ENCODE assay signal across 19 cellular contexts in the genomic region with DNA sequence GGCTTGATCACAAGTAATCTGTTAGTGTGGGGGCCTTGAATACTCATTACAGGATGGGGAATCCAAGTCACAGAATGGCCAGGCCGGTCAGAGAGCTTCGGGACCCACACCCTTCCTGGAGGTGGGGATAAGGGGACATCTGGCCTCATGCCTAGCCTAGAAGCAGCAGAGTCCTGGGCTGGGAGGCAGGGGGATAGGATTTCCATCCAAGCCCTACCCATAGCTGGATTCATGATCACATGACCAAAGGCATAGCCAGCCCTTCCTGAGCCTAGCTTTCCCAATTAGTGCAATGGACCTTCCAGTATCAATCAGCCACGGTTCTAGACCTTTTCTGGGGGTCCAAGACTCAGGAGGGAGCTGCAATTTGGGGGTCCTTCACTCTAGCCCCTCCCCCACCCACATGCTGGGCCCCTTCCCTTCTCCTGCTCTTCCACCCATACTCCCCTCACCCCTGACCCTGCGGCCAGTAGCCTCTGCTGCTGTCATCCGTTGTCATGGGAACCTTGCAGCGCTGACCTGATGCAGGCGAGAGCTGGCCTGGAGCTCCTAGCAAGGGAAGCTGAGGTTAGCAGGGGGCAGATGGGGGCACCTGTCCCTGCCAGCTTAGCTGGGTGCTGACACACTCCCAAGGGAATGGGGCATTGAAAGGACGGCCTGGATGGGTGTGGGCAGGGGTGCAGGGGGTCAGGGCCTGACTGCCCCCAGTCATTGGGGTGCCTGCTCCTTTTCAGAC. TPM values are rescaled to one million over a fixed set of nuclear protein-coding genes. Genes with fewer than 3 reads are reported as not detected.
A peak's percentile ranks its signal among the peaks of the same experiment; 100 is the strongest.
DNase-seq lines count a peak whose midpoint lies in the region; ATAC-seq, FAIRE-seq and TF ChIP-seq lines count a peak whose summit lies in the region.
"Had no signal": no experiment of that assay in that cellular context is flagged by ENCODE, and none has a peak within 500 bp of the region (broad histone marks: within the 10 kb centered on the region; RNA-seq: fewer than 3 reads in every experiment).

No MANE protein-coding gene starts in this region.

- CTCF ChIA-PET in A549 (lab: Yijun Ruan, JAX): interaction anchor here (0.9 to 10.6 kb wide), 15 partner anchors 8 to 118 kb away, joined by 3 to 248 read pairs (median 4); no protein-coding TSS in a partner anchor

- H3K4me1 Mint-ChIP-seq in chondrocyte (ENCODE audit: low read depth) (peaks cover 89% of the 10 kb centered on the region), nephron (peaks cover 66% of the 10 kb centered on the region)

- DNase-seq in A549 (ENCODE audit: low read depth in 1 of 2, low spot score in 1 of 2) (no peak), chondrocyte (ENCODE audit: low spot score) (no peak), foreskin fibroblast (no peak), NCI-H1092 (lab: John Stamatoyannopoulos, UW) (no peak)
- DNase-seq in NK-92 treated with Interleukin-12 subunit alpha and Interleukin-12 subunit beta, amount 100 ng/mL, for 24 hours (lab: John Stamatoyannopoulos, UW): no peak
- DNase-seq: hippocampal formation; KG1; kidney; NCI-H2029 treated with DMSO at 0.1 percent for 48 hours; occipital lobe; stimulated activated CD4-positive, alpha-beta T cell treated with anti-CD3 and anti-CD28 coated beads, Interleukin-2, amount 100 ng/mL, for 24 hours; stimulated activated naive CD8-positive, alpha-beta T cell treated with anti-CD3 and anti-CD28 coated beads, Interleukin-15, amount 100 ng/mL, for 72 hours had no signal

- no peak for ATAC-seq in A549
- ATAC-seq in HG03342 (IDR thresholded peaks at IDR 0.05; ENCODE audit: unreplicated experiment): no peak
- ATAC-seq: activated CD4-positive, CD25-positive, alpha-beta regulatory T cell treated with anti-CD3 and anti-CD28 coated beads, Interleukin-2, amount 50 U/mL, for 24 hours; sciatic nerve; stimulated activated naive CD8-positive, alpha-beta T cell treated with anti-CD3 and anti-CD28 coated beads, Interleukin-15, amount 100 ng/mL, for 72 hours had no signal

- no peak for TF ChIP-seq CTCF in A549 (IDR thresholded peaks at IDR 0.05)
- TF ChIP-seq CTCF in chondrocyte (IDR thresholded peaks at IDR 0.05): no peak
- TF ChIP-seq CTCF in nephron (IDR thresholded peaks at IDR 0.05; ENCODE audit: unreplicated experiment in 3 of 3): no peak
- no peak for TF ChIP-seq CTCF in foreskin fibroblast (IDR thresholded peaks at IDR 0.05; ENCODE audit: low read depth, low read length)

- peak overlapping the region in 1 of 2 experiments; percentile 44; a peak in 2 of 6 replicates for H3K27ac ChIP-seq in A549

- POLR2A ChIA-PET in A549 (lab: Yijun Ruan, JAX): no interaction called here

- H3K27ac Mint-ChIP-seq in chondrocyte (ENCODE audit: unreplicated experiment) (peak overlapping the region; percentile 99), nephron (peak overlapping the region; percentile 69 to 81 (median 75))
- H3K27ac Mint-ChIP-seq: mesothelial cell of epicardium had no signal

- peaks cover 34% of the 10 kb centered on the region for H3K4me1 ChIP-seq in A549

- TF ChIP-seq RAD21 in A549 (conservative IDR thresholded peaks at IDR 0.05 in 1 of 2, IDR thresholded peaks at IDR 0.05 in 1 of 2) (no peak), Ishikawa (IDR thresholded peaks at IDR 0.05; ENCODE audit: low read depth) (no peak)

- H3K4me3 ChIP-seq in A549: no peak overlapping the region
- H3K4me3 ChIP-seq in foreskin fibroblast (ENCODE audit: low read depth in 1 of 2, low read length in 2 of 2): no peak overlapping the region

- H3K27me3 Mint-ChIP-seq in chondrocyte (ENCODE audit: low read depth) (no peaks in the 10 kb centered on the region), nephron (ENCODE audit: low read depth) (peaks cover 6% of the 10 kb centered on the region)

- H3K9me3 ChIP-seq in A549: no peaks in the 10 kb centered on the region

- H3K36me3 Mint-ChIP-seq in chondrocyte (ENCODE audit: low read depth) (peaks cover 3% of the 10 kb centered on the region), nephron (ENCODE audit: low read depth) (no peaks in the 10 kb centered on the region)
- H3K36me3 Mint-ChIP-seq: mesothelial cell of epicardium had no signal

- FAIRE-seq in A549 (lab: Jason Lieb, UNC): no peak
- FAIRE-seq: endometrium, kidney had no signal

- no peak for TF ChIP-seq EP300 in A549 (IDR thresholded peaks at IDR 0.05)
- TF ChIP-seq EP300 in Ishikawa (IDR thresholded peaks at IDR 0.05; ENCODE audit: borderline replicate concordance): no peak

- WGBS in A549 (ENCODE audit: missing lambda C conversion rate): 79% methylated on average over 7 of the region's 8 CpGs

- H3K4me3 Mint-ChIP-seq in chondrocyte (ENCODE audit: unreplicated experiment): no peak overlapping the region
- H3K4me3 Mint-ChIP-seq in nephron: peak overlapping the region in 2 of 3 experiments; percentile 30 to 35
- H3K4me3 Mint-ChIP-seq: mesothelial cell of epicardium; stimulated activated naive CD8-positive, alpha-beta T cell treated with anti-CD3 and anti-CD28 coated beads, Interleukin-15, amount 100 ng/mL, for 72 hours had no signal

- H3K4me2 ChIP-seq in A549: no peak overlapping the region

- TF ChIP-seq POLR2A in A549 (IDR thresholded peaks at IDR 0.05; ENCODE audit: low read length): no peak

- no peaks in the 10 kb centered on the region for H3K9me3 Mint-ChIP-seq in chondrocyte (ENCODE audit: low read depth)
- H3K9me3 Mint-ChIP-seq in nephron: no peaks in the 10 kb centered on the region
- H3K9me3 Mint-ChIP-seq: mesothelial cell of epicardium; stimulated activated naive CD8-positive, alpha-beta T cell treated with anti-CD3 and anti-CD28 coated beads, Interleukin-15, amount 100 ng/mL, for 72 hours had no signal

TF ChIP-seq in A549, 52 proteins besides CTCF, POLR2A, EP300 and RAD21:
- TF ChIP-seq, protein P1, sequence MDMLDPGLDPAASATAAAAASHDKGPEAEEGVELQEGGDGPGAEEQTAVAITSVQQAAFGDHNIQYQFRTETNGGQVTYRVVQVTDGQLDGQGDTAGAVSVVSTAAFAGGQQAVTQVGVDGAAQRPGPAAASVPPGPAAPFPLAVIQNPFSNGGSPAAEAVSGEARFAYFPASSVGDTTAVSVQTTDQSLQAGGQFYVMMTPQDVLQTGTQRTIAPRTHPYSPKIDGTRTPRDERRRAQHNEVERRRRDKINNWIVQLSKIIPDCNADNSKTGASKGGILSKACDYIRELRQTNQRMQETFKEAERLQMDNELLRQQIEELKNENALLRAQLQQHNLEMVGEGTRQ (IDR thresholded peaks at IDR 0.05): 0 out of 2 replicates have a peak, but pooled peaks have one; percentile 5
- no peak for TF ChIP-seq HDAC2 (IDR thresholded peaks at IDR 0.05)

TF ChIP-seq in Ishikawa, 13 proteins besides CTCF, POLR2A, EP300 and RAD21:
- TF ChIP-seq, protein P2, sequence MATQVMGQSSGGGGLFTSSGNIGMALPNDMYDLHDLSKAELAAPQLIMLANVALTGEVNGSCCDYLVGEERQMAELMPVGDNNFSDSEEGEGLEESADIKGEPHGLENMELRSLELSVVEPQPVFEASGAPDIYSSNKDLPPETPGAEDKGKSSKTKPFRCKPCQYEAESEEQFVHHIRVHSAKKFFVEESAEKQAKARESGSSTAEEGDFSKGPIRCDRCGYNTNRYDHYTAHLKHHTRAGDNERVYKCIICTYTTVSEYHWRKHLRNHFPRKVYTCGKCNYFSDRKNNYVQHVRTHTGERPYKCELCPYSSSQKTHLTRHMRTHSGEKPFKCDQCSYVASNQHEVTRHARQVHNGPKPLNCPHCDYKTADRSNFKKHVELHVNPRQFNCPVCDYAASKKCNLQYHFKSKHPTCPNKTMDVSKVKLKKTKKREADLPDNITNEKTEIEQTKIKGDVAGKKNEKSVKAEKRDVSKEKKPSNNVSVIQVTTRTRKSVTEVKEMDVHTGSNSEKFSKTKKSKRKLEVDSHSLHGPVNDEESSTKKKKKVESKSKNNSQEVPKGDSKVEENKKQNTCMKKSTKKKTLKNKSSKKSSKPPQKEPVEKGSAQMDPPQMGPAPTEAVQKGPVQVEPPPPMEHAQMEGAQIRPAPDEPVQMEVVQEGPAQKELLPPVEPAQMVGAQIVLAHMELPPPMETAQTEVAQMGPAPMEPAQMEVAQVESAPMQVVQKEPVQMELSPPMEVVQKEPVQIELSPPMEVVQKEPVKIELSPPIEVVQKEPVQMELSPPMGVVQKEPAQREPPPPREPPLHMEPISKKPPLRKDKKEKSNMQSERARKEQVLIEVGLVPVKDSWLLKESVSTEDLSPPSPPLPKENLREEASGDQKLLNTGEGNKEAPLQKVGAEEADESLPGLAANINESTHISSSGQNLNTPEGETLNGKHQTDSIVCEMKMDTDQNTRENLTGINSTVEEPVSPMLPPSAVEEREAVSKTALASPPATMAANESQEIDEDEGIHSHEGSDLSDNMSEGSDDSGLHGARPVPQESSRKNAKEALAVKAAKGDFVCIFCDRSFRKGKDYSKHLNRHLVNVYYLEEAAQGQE (IDR thresholded peaks at IDR 0.05; ENCODE audit: low read depth): no peak
- TF ChIP-seq EGR1 (IDR thresholded peaks at IDR 0.05) (no peak), TCF12 (IDR thresholded peaks at IDR 0.05; ENCODE audit: low read depth) (no peak), TEAD4 (IDR thresholded peaks at IDR 0.05) (no peak), FOXM1 (IDR thresholded peaks at IDR 0.05; ENCODE audit: borderline replicate concordance, low read depth) (no peak), CEBPB (IDR thresholded peaks at IDR 0.05) (no peak), NFIC (IDR thresholded peaks at IDR 0.05) (no peak), CREB1 (IDR thresholded peaks at IDR 0.05; ENCODE audit: low read depth) (no peak), TAF1 (IDR thresholded peaks at IDR 0.05; ENCODE audit: low read depth) (no peak), YY1 (IDR thresholded peaks at IDR 0.05; ENCODE audit: low read depth) (no peak), ZBTB7A (IDR thresholded peaks at IDR 0.05; ENCODE audit: low read depth) (0 out of 2 replicates have a peak, but pooled peaks have one; percentile 53)
- TF ChIP-seq, protein P3, sequence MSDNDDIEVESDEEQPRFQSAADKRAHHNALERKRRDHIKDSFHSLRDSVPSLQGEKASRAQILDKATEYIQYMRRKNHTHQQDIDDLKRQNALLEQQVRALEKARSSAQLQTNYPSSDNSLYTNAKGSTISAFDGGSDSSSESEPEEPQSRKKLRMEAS (IDR thresholded peaks at IDR 0.05): no peak
- TF ChIP-seq, protein P4, sequence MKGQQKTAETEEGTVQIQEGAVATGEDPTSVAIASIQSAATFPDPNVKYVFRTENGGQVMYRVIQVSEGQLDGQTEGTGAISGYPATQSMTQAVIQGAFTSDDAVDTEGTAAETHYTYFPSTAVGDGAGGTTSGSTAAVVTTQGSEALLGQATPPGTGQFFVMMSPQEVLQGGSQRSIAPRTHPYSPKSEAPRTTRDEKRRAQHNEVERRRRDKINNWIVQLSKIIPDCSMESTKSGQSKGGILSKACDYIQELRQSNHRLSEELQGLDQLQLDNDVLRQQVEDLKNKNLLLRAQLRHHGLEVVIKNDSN (IDR thresholded peaks at IDR 0.05): peak; percentile 87

RNA-seq across cellular contexts. Expression of a gene that starts 44.6 kb away (rescaled TPM):
- 16.7 and 18.1 TPM in 2 replicates for polyA plus RNA-seq in A549 (2011; rRNA removed)
- polyA plus RNA-seq in A549 (2012; cell fraction: cytosol; rRNA removed): 19.5 and 34.4 TPM in 2 replicates
- polyA plus RNA-seq in A549 (2012; cell fraction: nucleus; rRNA removed): 24.3 and 27.2 TPM in 2 replicates
- polyA plus RNA-seq in A549 (2017; fragmentation: RNase III; extraction: RNeasy Plus Mini Kit Qiagen cat#74134 plus additional on column Dnase treatment): 22.5 to 32.5 TPM (median 26.1 TPM) in 3 replicates
- 6.9 and 12.0 TPM in 2 replicates for polyA minus RNA-seq in A549 (2011; rRNA and poly(A)+ RNA removed)
- 144 to 193 TPM (median 145 TPM) in 3 replicates for total RNA-seq in chondrocyte
